15 cellular contexts compared by ENCODE assay signal in the genomic region with DNA sequence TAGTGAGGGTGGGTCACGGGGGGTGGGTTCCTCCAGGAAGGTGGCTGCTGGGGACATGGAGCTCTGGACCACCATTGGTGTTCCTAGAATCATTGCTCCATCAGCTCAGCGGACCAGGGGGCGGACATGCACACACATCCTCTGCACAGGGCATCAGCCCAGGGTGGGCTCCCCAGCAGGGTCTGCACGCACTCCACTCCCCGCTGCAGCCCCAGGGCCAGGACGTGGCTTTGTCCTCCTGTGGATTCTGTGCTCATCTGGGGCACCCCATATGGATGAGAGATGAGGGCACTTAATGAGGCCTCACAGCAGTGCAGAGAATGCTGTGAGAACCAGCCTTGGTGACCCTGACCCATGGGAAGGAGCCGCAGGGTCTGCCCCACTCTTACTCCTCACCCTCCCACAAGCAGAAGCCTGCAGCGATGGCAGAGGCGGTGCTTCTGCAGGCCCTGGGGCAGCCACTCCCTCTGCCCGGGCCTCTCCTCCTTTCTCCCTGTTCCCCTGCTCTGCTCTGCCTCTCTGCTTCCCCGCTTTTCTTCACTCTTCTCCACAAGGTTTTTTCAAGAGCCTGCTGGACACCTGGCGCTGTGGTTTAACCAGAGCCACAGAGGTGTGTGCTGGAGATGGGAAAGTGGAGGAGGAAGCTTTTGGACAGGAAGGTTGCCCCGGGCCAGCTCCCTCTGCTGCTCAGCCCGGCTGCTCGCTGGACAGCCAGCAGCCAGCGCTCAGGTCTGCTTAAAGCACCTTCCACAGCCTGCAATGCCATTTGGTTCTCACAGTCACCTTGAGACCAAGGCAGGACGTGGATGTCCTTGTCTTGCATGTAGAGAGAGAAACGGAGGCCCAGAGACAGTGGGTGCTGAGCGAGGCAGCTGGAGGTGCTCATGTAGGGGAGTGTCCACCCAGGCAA. TPM values are rescaled to one million over a fixed set of nuclear protein-coding genes. Genes with fewer than 3 reads are reported as not detected.
DNase-seq lines count a peak whose midpoint lies in the region; ATAC-seq and TF ChIP-seq lines count a peak whose summit lies in the region.
"Had no signal": no experiment of that assay in that cellular context is flagged by ENCODE, and none has a peak within 500 bp of the region (broad histone marks: within the 10 kb centered on the region; RNA-seq: fewer than 3 reads in every experiment).

No MANE protein-coding gene starts in this region.

- TF ChIP-seq CTCF in PC-3 (conservative IDR thresholded peaks at IDR 0.05; ENCODE audit: low read depth, low read length) = 0 out of 2 replicates have a peak, but pooled peaks have one; percentile 8

- H3K27me3 Mint-ChIP-seq in immature natural killer cell (ENCODE audit: low read depth in 3 of 3) = peaks cover 2 to 12% (median 12%) of the 10 kb centered on the region in 3 donors
- H3K27me3 Mint-ChIP-seq: activated CD8-positive, alpha-beta T cell treated with anti-CD3 and anti-CD28 coated beads for 36 hours; activated naive CD8-positive, alpha-beta T cell treated with anti-CD3 and anti-CD28 coated beads for 36 hours had no signal

- no peaks in the 10 kb centered on the region for H4K20me1 ChIP-seq in PC-3 (ENCODE audit: low read length)

- POLR2A ChIA-PET in PC-3 (lab: Charles Lee; ENCODE audit: unreplicated experiment) = no interaction called here

- H3K4me3 ChIP-seq in PC-3 (ENCODE audit: low read length) = no peak overlapping the region
- H3K4me3 ChIP-seq: A549, uterus had no signal

- H3K9me3 ChIP-seq in PC-3 (ENCODE audit: low read length) = no peaks in the 10 kb centered on the region
- H3K9me3 ChIP-seq: uterus had no signal

- peaks cover 22 to 24% of the 10 kb centered on the region in 2 donors for H3K4me1 Mint-ChIP-seq in immature natural killer cell

- no peak overlapping the region for H3K4me3 Mint-ChIP-seq in immature natural killer cell
- H3K4me3 Mint-ChIP-seq: natural killer cell treated with Interleukin-12 subunit alpha and Interleukin-12 subunit beta and Interleukin-15 and Interleukin-18, amount 100 ng/mL, for 72 hours had no signal

- no peaks in the 10 kb centered on the region for H3K36me3 Mint-ChIP-seq in immature natural killer cell
- H3K36me3 Mint-ChIP-seq: activated naive CD8-positive, alpha-beta T cell treated with anti-CD3 and anti-CD28 coated beads for 36 hours; natural killer cell treated with Interleukin-12 subunit alpha and Interleukin-12 subunit beta and Interleukin-15 and Interleukin-18, amount 100 ng/mL, for 72 hours had no signal

- peak overlapping the region; percentile 69 for H3K27ac ChIP-seq in PC-3 (ENCODE audit: low read length)
- H3K27ac ChIP-seq: A549, uterus had no signal

- no TSS peak for BruUV-seq in PC-3 (replicated peaks; lab: Mats Ljungman, UMichigan)

- DNase-seq in SIG-M5 treated with dmso at 0.1 percent for 504 hours (lab: John Stamatoyannopoulos, UW; ENCODE audit: unreplicated experiment) = peak; percentile 8
- DNase-seq in SIG-M5 (lab: John Stamatoyannopoulos, UW) = no peak
- DNase-seq in PC-3 = no peak
- DNase-seq in immature natural killer cell = no peak
- peak; percentile 38 for DNase-seq in sciatic nerve (ENCODE audit: low spot score)
- DNase-seq in NCI-H82 treated with DMSO at 0.1 percent for 48 hours (lab: John Stamatoyannopoulos, UW; ENCODE audit: unreplicated experiment) = no peak
- DNase-seq in GF-D8 (lab: John Stamatoyannopoulos, UW) = no peak
- DNase-seq: activated CD8-positive, alpha-beta T cell treated with anti-CD3 and anti-CD28 coated beads for 36 hours; activated naive CD8-positive, alpha-beta T cell treated with anti-CD3 and anti-CD28 coated beads for 36 hours; NCI-H2029 treated with DMSO at 0.1 percent for 48 hours; stimulated activated CD4-positive, alpha-beta T cell treated with anti-CD3 and anti-CD28 coated beads, Interleukin-12 subunit alpha, Interleukin-12 subunit beta, amount 100 ng/mL, for 4 hours; uterus had no signal

- no peaks in the 10 kb centered on the region for H3K79me2 ChIP-seq in PC-3 (ENCODE audit: low read length)

- peaks cover 30% of the 10 kb centered on the region for H3K27me3 ChIP-seq in PC-3 (ENCODE audit: low read length)
- H3K27me3 ChIP-seq: uterus had no signal

- H3K9me2 ChIP-seq in PC-3 (replicated peaks; ENCODE audit: low read length) = no peaks in the 10 kb centered on the region

- no peaks in the 10 kb centered on the region for H3K9me3 Mint-ChIP-seq in immature natural killer cell
- H3K9me3 Mint-ChIP-seq: activated CD8-positive, alpha-beta T cell treated with anti-CD3 and anti-CD28 coated beads for 36 hours; natural killer cell treated with Interleukin-12 subunit alpha and Interleukin-12 subunit beta and Interleukin-15 and Interleukin-18, amount 100 ng/mL, for 72 hours had no signal

- peak overlapping the region in 5 of 6 donors; percentile 34 to 99 (median 82) for H3K27ac Mint-ChIP-seq in immature natural killer cell
- H3K27ac Mint-ChIP-seq: activated CD8-positive, alpha-beta T cell treated with anti-CD3 and anti-CD28 coated beads for 36 hours; activated naive CD8-positive, alpha-beta T cell treated with anti-CD3 and anti-CD28 coated beads for 36 hours; natural killer cell treated with Interleukin-12 subunit alpha and Interleukin-12 subunit beta and Interleukin-15 and Interleukin-18, amount 100 ng/mL, for 72 hours had no signal

- no peaks in the 10 kb centered on the region for H3F3A ChIP-seq in PC-3 (ENCODE audit: low read length, unreplicated experiment)

- peak overlapping the region; percentile 74 for H3K9ac ChIP-seq in PC-3 (ENCODE audit: low read length)

- ATAC-seq in PC-3 (no peak), sciatic nerve (no peak), GM18519 (IDR thresholded peaks at IDR 0.05; ENCODE audit: low FRiP score, unreplicated experiment) (no peak)
- ATAC-seq: activated CD8-positive, alpha-beta T cell treated with anti-CD3 and anti-CD28 coated beads for 36 hours; natural killer cell treated with Interleukin-12 subunit alpha and Interleukin-12 subunit beta and Interleukin-15 and Interleukin-18, amount 100 ng/mL, for 72 hours had no signal

- intact Hi-C loops in PC-3 (cut with micrococcal nuclease) = no loop called here
- intact Hi-C loops in sciatic nerve (cut with DNase I) = no loop called here

- H3K4me1 ChIP-seq in PC-3 (ENCODE audit: insufficient read depth, low read length) = peaks cover 39% of the 10 kb centered on the region
- H3K4me1 ChIP-seq: A549, uterus had no signal

- H3K4me2 ChIP-seq in PC-3 (ENCODE audit: low read length) = no peak overlapping the region
- H3K4me2 ChIP-seq: A549 had no signal

- no peak overlapping the region for H2AFZ ChIP-seq in PC-3 (ENCODE audit: low read length)

- no peaks in the 10 kb centered on the region for H3K36me3 ChIP-seq in PC-3 (ENCODE audit: low read depth, low read length)
- H3K36me3 ChIP-seq: uterus had no signal

- CTCF ChIA-PET in PC-3 (lab: Charles Lee) = no interaction called here

RNA-seq across cellular contexts. Expression of a gene that starts 26.2 kb away (rescaled TPM):
- total RNA-seq in PC-3 (2014; rRNA removed) (2.4 and 3.0 TPM in 2 replicates), sciatic nerve (14.1 TPM)
- polyA plus RNA-seq in immature natural killer cell = under 1 TPM in 2 of 3 donors, not detected in 1; 0.27 to 0.71 TPM

Comparison
In these comparisons a context has a peak if more than half of its experiments do, and no peak if none do; other contexts are left out.
1. DNase-seq: peak in SIG-M5 treated with dmso at 0.1 percent for 504 hours (single experiment) and sciatic nerve (single experiment); none in SIG-M5 (single experiment), PC-3 (single experiment), immature natural killer cell (0 of 3), NCI-H82 treated with DMSO at 0.1 percent for 48 hours (single experiment) and GF-D8 (single experiment).